Comparison of ENCODE assay signal across 12 cellular contexts in genomic region chr12:21585485-21585884, GRCh38. TPM values are rescaled to one million over a fixed set of nuclear protein-coding genes. Genes with fewer than 3 reads are reported as not detected.
"Had no signal": no experiment of that assay in that cellular context is flagged by ENCODE, and none has a peak within 500 bp of the region (broad histone marks: within the 10 kb centered on the region; RNA-seq: fewer than 3 reads in every experiment).

No MANE protein-coding gene starts in this region.

- ATAC-seq: GM23338, HCT116 had no signal

- H3K9me3 ChIP-seq: HAP-1 had no signal

- DNase-seq: GM23248, GOT3, H7, H9, HCEC 1CT, HFFc6 had no signal

- H3K36me3 ChIP-seq: HAP-1 had no signal

- H3K4me2 ChIP-seq: GM23338 had no signal

- H3K4me1 ChIP-seq: HAP-1 had no signal

- H3K9ac ChIP-seq: GM23248 had no signal

- FAIRE-seq: H1, H54 had no signal

- H3K4me3 ChIP-seq: GM23248, GM23338, HAP-1 had no signal

- H3K27ac ChIP-seq: GM23248 had no signal

- H2AFZ ChIP-seq: GM23248, GM23338 had no signal

RNA-seq across cellular contexts. Expression of gene GYS2, which starts 19.2 kb away (rescaled TPM):
- total RNA-seq: GM23248, GM23338, H1, H4, H7, H9, HFFc6 had no signal
- polyA plus RNA-seq: GM23248, GM23338, H1 had no signal

RNA-seq across cellular contexts. Expression of gene SPX, which starts 59.4 kb away (rescaled TPM):
- total RNA-seq: H7, HFFc6 had no signal
